ENCODE assay signal across 2 cellular contexts in genomic region chr6:145036848-145037567, GRCh38.
A peak's percentile ranks its signal among the peaks of the same experiment; 100 is the strongest.
TF ChIP-seq lines count a peak whose summit lies in the region.

No MANE protein-coding gene starts in this region.

TF ChIP-seq in IMR-90, 13 proteins besides CTCF, POLR2A, EP300 and RAD21:
- TF ChIP-seq MAFK (IDR thresholded peaks at IDR 0.05; ENCODE audit: low read depth, low read length) (peak; percentile 97), SMC3 (IDR thresholded peaks at IDR 0.05; ENCODE audit: low read depth, low read length) (no peak)

TF ChIP-seq in K562, 482 proteins besides CTCF, POLR2A, EP300 and RAD21:
- no peak for TF ChIP-seq POLR2B (IDR thresholded peaks at IDR 0.05; ENCODE audit: low read depth, partially characterized antibody)
- TF ChIP-seq CHD1 (IDR thresholded peaks at IDR 0.05; ENCODE audit: low read length) = no peak
- no peak for TF ChIP-seq KLF16 (IDR thresholded peaks at IDR 0.05)
- TF ChIP-seq E2F8 (IDR thresholded peaks at IDR 0.05; ENCODE audit: low read depth, partially characterized antibody) = no peak
- no peak for TF ChIP-seq ZBTB40 (IDR thresholded peaks at IDR 0.05)
- TF ChIP-seq ZBTB40 (CRISPR knock-in tag; IDR thresholded peaks at IDR 0.05) = no peak
- peak; percentile 86 for TF ChIP-seq MAFG (tag; conservative IDR thresholded peaks at IDR 0.05)
- TF ChIP-seq ZNF511 (CRISPR knock-in tag; IDR thresholded peaks at IDR 0.05) = no peak
- TF ChIP-seq PHF8 (IDR thresholded peaks at IDR 0.05; ENCODE audit: borderline replicate concordance, low read length) = no peak
- no peak for TF ChIP-seq ZBTB8A (IDR thresholded peaks at IDR 0.05; ENCODE audit: partially characterized antibody)
- TF ChIP-seq ARID2 (IDR thresholded peaks at IDR 0.05) = no peak
- TF ChIP-seq HNRNPL (IDR thresholded peaks at IDR 0.05; ENCODE audit: low read depth, low read length) = no peak
- no peak for TF ChIP-seq SMARCB1 (IDR thresholded peaks at IDR 0.05; ENCODE audit: insufficient read length, low read depth)
- no peak for TF ChIP-seq ZNF253 (CRISPR knock-in tag; conservative IDR thresholded peaks at IDR 0.05)
- no peak for TF ChIP-seq ZNF23 (CRISPR knock-in tag; IDR thresholded peaks at IDR 0.05)
- TF ChIP-seq MAFF (IDR thresholded peaks at IDR 0.05; ENCODE audit: low read length) = peak; percentile 89
- peak; percentile 88 for TF ChIP-seq MAFK (IDR thresholded peaks at IDR 0.05; ENCODE audit: low read length)
- no peak for TF ChIP-seq ZFP1 (CRISPR knock-in tag; IDR thresholded peaks at IDR 0.05)
- peak; percentile 72 for TF ChIP-seq C11orf30 (IDR thresholded peaks at IDR 0.05; ENCODE audit: low read depth)
- TF ChIP-seq ZNF316 (IDR thresholded peaks at IDR 0.05) = peak; percentile 91
- TF ChIP-seq CBFA2T3 (IDR thresholded peaks at IDR 0.05) = no peak
